In the genomic region with DNA sequence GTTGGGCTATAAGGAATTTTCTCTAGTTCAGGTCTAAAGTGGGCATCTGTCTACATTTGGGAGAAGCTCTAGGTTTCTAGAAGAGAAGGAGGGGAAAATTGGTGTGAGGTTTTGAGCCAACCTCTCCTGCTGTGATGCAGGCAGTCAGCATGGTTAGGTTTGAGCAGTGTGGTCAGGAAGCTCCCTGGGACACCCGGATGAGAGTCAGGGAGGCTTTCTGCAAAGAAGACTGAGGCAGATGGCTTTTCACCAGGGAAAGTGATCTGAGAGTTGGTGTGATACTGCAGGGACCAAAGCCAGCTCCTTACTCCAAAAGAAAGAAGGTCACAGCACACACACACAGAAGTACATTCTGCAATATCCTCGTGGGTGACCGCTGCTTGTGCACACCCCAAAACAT, we compare ENCODE assay signal across 17 cellular contexts.
DNase-seq lines count a peak whose midpoint lies in the region; ATAC-seq, FAIRE-seq and TF ChIP-seq lines count a peak whose summit lies in the region.
"Had no signal": no experiment of that assay in that cellular context is flagged by ENCODE, and none has a peak within 500 bp of the region (broad histone marks: within the 10 kb centered on the region; RNA-seq: fewer than 3 reads in every experiment).

No MANE protein-coding gene starts in this region.

- H3K27ac Mint-ChIP-seq in activated T-helper 17 cell treated with anti-CD3 and anti-CD28 coated beads, Interleukin-2, amount 50 U/mL, for 72 hours = no peak overlapping the region
- H3K27ac Mint-ChIP-seq: CD4-positive, alpha-beta memory T cell; H9 had no signal

- TF ChIP-seq POLR2A in NB4 (IDR thresholded peaks at IDR 0.05; ENCODE audit: extremely low read depth, insufficient read length) = no peak

- H3K4me3 ChIP-seq in NB4 (ENCODE audit: low read depth, low read length) = peak overlapping the region; percentile 30
- H3K4me3 ChIP-seq: BLaER1, GM12878 had no signal

- H3K9me3 Mint-ChIP-seq in activated T-helper 17 cell treated with anti-CD3 and anti-CD28 coated beads, Interleukin-2, amount 50 U/mL, for 72 hours = no peaks in the 10 kb centered on the region
- H3K9me3 Mint-ChIP-seq: CD4-positive, alpha-beta memory T cell; H9 had no signal

- DNase-seq in ELF-1 (ENCODE audit: low read depth, low spot score) (peak; percentile 4), NB4 (ENCODE audit: low read depth) (peak; percentile 85), cerebellum (ENCODE audit: low spot score) (peak; percentile 26), urothelium cell line (ENCODE audit: low spot score) (no peak)
- DNase-seq: 8988T; CD4-positive, alpha-beta memory T cell; DMS153; DMS79; GOT3; H9; KG1 had no signal

- H3K4me1 Mint-ChIP-seq in activated T-helper 17 cell treated with anti-CD3 and anti-CD28 coated beads, Interleukin-2, amount 50 U/mL, for 72 hours = no peaks in the 10 kb centered on the region
- H3K4me1 Mint-ChIP-seq: CD4-positive, alpha-beta memory T cell had no signal

- no peak for TF ChIP-seq CTCF in NB4 (IDR thresholded peaks at IDR 0.05; ENCODE audit: low read depth, low read length)

- H3K27me3 Mint-ChIP-seq in activated T-helper 17 cell treated with anti-CD3 and anti-CD28 coated beads, Interleukin-2, amount 50 U/mL, for 72 hours = peaks cover 47% of the 10 kb centered on the region

- ATAC-seq in HG03095 (IDR thresholded peaks at IDR 0.05; ENCODE audit: unreplicated experiment) = no peak
- ATAC-seq in activated T-helper 17 cell treated with anti-CD3 and anti-CD28 coated beads, Interleukin-2, amount 50 U/mL, for 72 hours (replicated peaks) = no peak
- ATAC-seq in HG02588 (IDR thresholded peaks at IDR 0.05; ENCODE audit: unreplicated experiment) = no peak
- ATAC-seq: GM12878 had no signal

- no peak overlapping the region for H3K4me3 Mint-ChIP-seq in activated T-helper 17 cell treated with anti-CD3 and anti-CD28 coated beads, Interleukin-2, amount 50 U/mL, for 72 hours
- H3K4me3 Mint-ChIP-seq: CD14-positive monocyte; CD4-positive, alpha-beta memory T cell; H9 had no signal

- peak; percentile 52 for FAIRE-seq in urothelium cell line (lab: Jason Lieb, UNC)
- FAIRE-seq: GM12878 had no signal

- no peaks in the 10 kb centered on the region for H3K36me3 Mint-ChIP-seq in activated T-helper 17 cell treated with anti-CD3 and anti-CD28 coated beads, Interleukin-2, amount 50 U/mL, for 72 hours (ENCODE audit: low read depth)
- H3K36me3 Mint-ChIP-seq: CD14-positive monocyte; CD4-positive, alpha-beta memory T cell had no signal
